In the genomic region with DNA sequence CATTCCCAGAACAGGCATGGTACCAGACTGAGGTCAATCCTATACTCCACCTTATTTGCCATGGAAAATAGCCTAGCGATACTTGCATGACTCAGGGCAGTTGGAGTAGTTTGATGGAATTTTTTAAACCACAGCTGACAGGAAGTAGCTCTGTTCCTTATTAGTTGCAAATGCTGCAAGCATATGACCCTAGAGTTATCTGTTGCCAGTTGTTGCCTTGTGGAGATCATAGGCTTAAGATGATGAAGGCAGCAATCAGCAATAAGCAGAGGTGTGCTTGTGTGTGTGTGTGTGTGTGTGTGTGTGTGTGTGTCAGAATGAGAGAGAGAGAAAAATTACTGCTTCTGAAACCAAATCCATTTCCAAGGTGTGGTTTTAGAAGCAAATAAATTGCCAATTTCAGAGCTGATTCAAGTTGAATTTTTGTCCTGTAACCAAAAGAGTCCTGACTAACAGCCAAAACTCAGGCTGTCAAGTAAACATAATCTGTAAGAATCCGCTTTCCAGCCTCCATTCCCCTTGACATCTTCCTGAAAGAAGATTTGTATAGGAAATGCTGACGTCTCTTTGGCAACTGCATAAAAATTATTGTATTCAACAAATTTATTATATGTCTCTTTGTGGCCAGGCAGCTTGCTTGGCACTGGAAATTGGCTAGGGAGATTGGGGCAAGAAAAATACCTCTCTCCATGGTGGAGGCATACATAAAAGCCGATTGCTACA, we compare ENCODE assay signal across 12 cellular contexts.
DNase-seq lines count a peak whose midpoint lies in the region; ATAC-seq and TF ChIP-seq lines count a peak whose summit lies in the region.
"Had no signal": no experiment of that assay in that cellular context is flagged by ENCODE, and none has a peak within 500 bp of the region (broad histone marks: within the 10 kb centered on the region; RNA-seq: fewer than 3 reads in every experiment).

No MANE protein-coding gene starts in this region.

- TF ChIP-seq CTCF in astrocyte of the cerebellum (IDR thresholded peaks at IDR 0.05; ENCODE audit: low read depth, low read length, missing control alignments): no peak
- no peak for TF ChIP-seq CTCF in right atrium auricular region (IDR thresholded peaks at IDR 0.05)
- TF ChIP-seq CTCF in thyroid gland (IDR thresholded peaks at IDR 0.05): no peak
- no peak for TF ChIP-seq CTCF in progenitor cell of endocrine pancreas (IDR thresholded peaks at IDR 0.05; ENCODE audit: unreplicated experiment)

- H3K36me3 ChIP-seq in right atrium auricular region (no peaks in the 10 kb centered on the region), thyroid gland (no peaks in the 10 kb centered on the region)

- peaks cover 0 to 29% of the 10 kb centered on the region in 2 donors for H3K4me1 ChIP-seq in right atrium auricular region
- no peaks in the 10 kb centered on the region for H3K4me1 ChIP-seq in thyroid gland

- no peaks in the 10 kb centered on the region for H3K4me1 Mint-ChIP-seq in activated CD4-positive, alpha-beta memory T cell treated with anti-CD3 and anti-CD28 coated beads, Interleukin-2, amount 10 ng/mL, durations not matched to agents 7 days and 5 days
- peaks cover 9% of the 10 kb centered on the region for H3K4me1 Mint-ChIP-seq in progenitor cell of endocrine pancreas (ENCODE audit: low read depth)
- H3K4me1 Mint-ChIP-seq in stimulated activated memory B cell treated with anti-CD40 and anti-IgM and Interleukin-4, amounts not matched to agents 10 μg/mL and 1 μg/mL and 100 μg/mL, for 72 hours: no peaks in the 10 kb centered on the region

- no peak overlapping the region for H3K4me3 Mint-ChIP-seq in activated CD4-positive, alpha-beta memory T cell treated with anti-CD3 and anti-CD28 coated beads, Interleukin-2, amount 10 ng/mL, durations not matched to agents 7 days and 5 days
- no peak overlapping the region for H3K4me3 Mint-ChIP-seq in progenitor cell of endocrine pancreas (ENCODE audit: low read depth)
- H3K4me3 Mint-ChIP-seq in stimulated activated memory B cell treated with anti-CD40 and anti-IgM and Interleukin-4, amounts not matched to agents 10 μg/mL and 1 μg/mL and 100 μg/mL, for 72 hours: no peak overlapping the region
- H3K4me3 Mint-ChIP-seq: type B pancreatic cell had no signal

- H3K9me3 ChIP-seq in right atrium auricular region (no peaks in the 10 kb centered on the region), thyroid gland (no peaks in the 10 kb centered on the region)

- no peaks in the 10 kb centered on the region for H3K9me3 Mint-ChIP-seq in activated CD4-positive, alpha-beta memory T cell treated with anti-CD3 and anti-CD28 coated beads, Interleukin-2, amount 10 ng/mL, durations not matched to agents 7 days and 5 days
- H3K9me3 Mint-ChIP-seq in progenitor cell of endocrine pancreas (ENCODE audit: low read depth): no peaks in the 10 kb centered on the region
- no peaks in the 10 kb centered on the region for H3K9me3 Mint-ChIP-seq in stimulated activated memory B cell treated with anti-CD40 and anti-IgM and Interleukin-4, amounts not matched to agents 10 μg/mL and 1 μg/mL and 100 μg/mL, for 72 hours
- H3K9me3 Mint-ChIP-seq: type B pancreatic cell had no signal

- intact Hi-C loops in thyroid gland (cut with DNase I): no loop called here

- H3K27me3 ChIP-seq in right atrium auricular region (no peaks in the 10 kb centered on the region), thyroid gland (no peaks in the 10 kb centered on the region)

- no peak overlapping the region for H3K4me3 ChIP-seq in astrocyte of the cerebellum (ENCODE audit: low read depth, low read length)
- H3K4me3 ChIP-seq in right atrium auricular region: no peak overlapping the region
- no peak overlapping the region for H3K4me3 ChIP-seq in thyroid gland (replicated peaks in 1 of 3)

- TF ChIP-seq POLR2A in thyroid gland (IDR thresholded peaks at IDR 0.05): no peak

- no peak for ATAC-seq in stimulated activated memory B cell treated with anti-CD40 and anti-IgM and Interleukin-4, amounts not matched to agents 10 μg/mL and 1 μg/mL and 100 μg/mL, for 72 hours

- WGBS in thyroid gland, 2 donors: 53 to 70% methylated on average over 4 of the region's 4 CpGs

- in situ Hi-C loops in astrocyte of the cerebellum (cut with HindIII; ENCODE audit: low sequenced_read_pairs): no loop called here

- POLR2A ChIA-PET in activated CD4-positive, alpha-beta memory T cell treated with anti-CD3 and anti-CD28 coated beads, Interleukin-2, amount 10 ng/mL, durations not matched to agents 7 days and 5 days (lab: Charles Lee): no interaction called here

- CTCF ChIA-PET in activated CD4-positive, alpha-beta memory T cell treated with anti-CD3 and anti-CD28 coated beads, Interleukin-2, amount 10 ng/mL, durations not matched to agents 7 days and 5 days (lab: Charles Lee): interaction anchor here (0.8 kb wide), 1 partner anchor 141 kb away, joined by 4 read pairs; a partner anchor contains a TSS

- H3K27me3 Mint-ChIP-seq in activated CD4-positive, alpha-beta memory T cell treated with anti-CD3 and anti-CD28 coated beads, Interleukin-2, amount 10 ng/mL, durations not matched to agents 7 days and 5 days: peaks cover 18% of the 10 kb centered on the region
- peaks cover 7% of the 10 kb centered on the region for H3K27me3 Mint-ChIP-seq in progenitor cell of endocrine pancreas
- H3K27me3 Mint-ChIP-seq in stimulated activated memory B cell treated with anti-CD40 and anti-IgM and Interleukin-4, amounts not matched to agents 10 μg/mL and 1 μg/mL and 100 μg/mL, for 72 hours: no peaks in the 10 kb centered on the region

- H3K36me3 Mint-ChIP-seq in activated CD4-positive, alpha-beta memory T cell treated with anti-CD3 and anti-CD28 coated beads, Interleukin-2, amount 10 ng/mL, durations not matched to agents 7 days and 5 days (ENCODE audit: low read depth): no peaks in the 10 kb centered on the region
- H3K36me3 Mint-ChIP-seq in progenitor cell of endocrine pancreas (ENCODE audit: insufficient read depth): no peaks in the 10 kb centered on the region
- no peaks in the 10 kb centered on the region for H3K36me3 Mint-ChIP-seq in stimulated activated memory B cell treated with anti-CD40 and anti-IgM and Interleukin-4, amounts not matched to agents 10 μg/mL and 1 μg/mL and 100 μg/mL, for 72 hours
- H3K36me3 Mint-ChIP-seq: type B pancreatic cell had no signal

- H3K27ac ChIP-seq in right atrium auricular region (peak overlapping the region; percentile 58 to 69), thyroid gland (peak overlapping the region; percentile 9 to 15 (median 15))
- H3K27ac ChIP-seq: 22Rv1 had no signal

- no peak overlapping the region for H3K27ac Mint-ChIP-seq in activated CD4-positive, alpha-beta memory T cell treated with anti-CD3 and anti-CD28 coated beads, Interleukin-2, amount 10 ng/mL, durations not matched to agents 7 days and 5 days
- no peak overlapping the region for H3K27ac Mint-ChIP-seq in progenitor cell of endocrine pancreas
- H3K27ac Mint-ChIP-seq in stimulated activated memory B cell treated with anti-CD40 and anti-IgM and Interleukin-4, amounts not matched to agents 10 μg/mL and 1 μg/mL and 100 μg/mL, for 72 hours: no peak overlapping the region
- H3K27ac Mint-ChIP-seq: type B pancreatic cell had no signal

- DNase-seq in DMS53 (lab: John Stamatoyannopoulos, UW): peak; percentile 27
- DNase-seq in DMS53 treated with DMSO at 0.1 percent for 48 hours (lab: John Stamatoyannopoulos, UW; ENCODE audit: unreplicated experiment): no peak
- DNase-seq in astrocyte of the cerebellum (ENCODE audit: low read depth): peak; percentile 69
- DNase-seq in right atrium auricular region (ENCODE audit: low spot score): no peak
- no peak for DNase-seq in thyroid gland
- DNase-seq in activated CD4-positive, alpha-beta memory T cell treated with anti-CD3 and anti-CD28 coated beads, Interleukin-2, amount 10 ng/mL, durations not matched to agents 7 days and 5 days: no peak
- no peak for DNase-seq in progenitor cell of endocrine pancreas (ENCODE audit: low spot score, unreplicated experiment)
- DNase-seq: NCI-H748 treated with DMSO at 0.1 percent for 48 hours, small intestine had no signal

Comparison
In these comparisons a context has a peak if more than half of its experiments do, and no peak if none do; other contexts are left out.
1. DNase-seq: peak in DMS53 (single experiment) and astrocyte of the cerebellum (single experiment); none in DMS53 treated with DMSO at 0.1 percent for 48 hours (single experiment), right atrium auricular region (single experiment), thyroid gland (0 of 2), activated CD4-positive, alpha-beta memory T cell treated with anti-CD3 and anti-CD28 coated beads, Interleukin-2, amount 10 ng/mL, durations not matched to agents 7 days and 5 days (single experiment) and progenitor cell of endocrine pancreas (single experiment).